ENCODE assay signal across 21 cellular contexts in genomic region chr11:26943636-26944035, GRCh38. TPM values are rescaled to one million over a fixed set of nuclear protein-coding genes. Genes with fewer than 3 reads are reported as not detected.
"Had no signal": no experiment of that assay in that cellular context is flagged by ENCODE, and none has a peak within 500 bp of the region (broad histone marks: within the 10 kb centered on the region; RNA-seq: fewer than 3 reads in every experiment).

No MANE protein-coding gene starts in this region.

- ATAC-seq: activated CD4-positive, CD25-positive, alpha-beta regulatory T cell treated with anti-CD3 and anti-CD28 coated beads, Interleukin-2, amount 50 U/mL, for 24 hours; activated T-cell treated with anti-CD3 and anti-CD28 coated beads, Interleukin-2, amount 50 U/mL, for 72 hours; body of pancreas; foreskin keratinocyte; left lung; right cardiac atrium; upper lobe of right lung had no signal

- H3K4me3 ChIP-seq: body of pancreas, dorsolateral prefrontal cortex, left lung, skin epidermis, upper lobe of right lung had no signal

- H3K9me3 ChIP-seq: body of pancreas, left lung, upper lobe of right lung had no signal

- H3K4me1 ChIP-seq: body of pancreas, left lung had no signal

- FAIRE-seq: keratinocyte had no signal

- H3K36me3 ChIP-seq: left lung, upper lobe of right lung had no signal

- H3K27me3 ChIP-seq: body of pancreas, dorsolateral prefrontal cortex, foreskin keratinocyte, left lung, upper lobe of right lung had no signal

- H3K27ac ChIP-seq: body of pancreas, dorsolateral prefrontal cortex, foreskin keratinocyte, left lung, upper lobe of right lung had no signal

- DNase-seq: activated effector memory CD4-positive, alpha-beta T cell treated with anti-CD3 and anti-CD28 coated beads, Interleukin-2, amount 50 U/mL, for 16 hours; activated naive CD4-positive, alpha-beta T cell treated with anti-CD3 and anti-CD28 coated beads, Interleukin-2, amount 50 U/mL, for 16 hours; activated T-cell treated with anti-CD3 and anti-CD28 coated beads, Interleukin-2, amount 50 U/mL, for 72 hours; amniotic stem cell; body of pancreas; dorsolateral prefrontal cortex; foreskin keratinocyte; hypothalamus; left lung; midbrain; nucleus accumbens; right cardiac atrium; stimulated activated CD4-positive, alpha-beta T cell treated with anti-CD3 and anti-CD28 coated beads, Interleukin-15, amount 100 ng/mL, for 24 hours; stimulated activated CD4-positive, alpha-beta T cell treated with anti-CD3 and anti-CD28 coated beads, Interleukin-2, amount 100 ng/mL, for 48 hours; upper lobe of right lung had no signal

RNA-seq across cellular contexts. Expression of gene FIBIN, which starts 50.3 kb away (rescaled TPM):
- total RNA-seq: activated CD8-positive, alpha-beta memory T cell treated with anti-CD3 and anti-CD28 coated beads for 36 hours; activated T-cell treated with anti-CD3 and anti-CD28 coated beads, Interleukin-2, amount 50 U/mL, for 72 hours; lung microvascular endothelial cell; T-helper 1 cell treated with Interleukin-12 subunit alpha and Interleukin-12 subunit beta and Interleukin-4 antibody, amounts not matched to agents 30 ng/mL and 1 ng/mL, for 36 hours had no signal
